1 cellular context compared by ENCODE assay signal in genomic region chr6:151451950-151452749, GRCh38.
TF ChIP-seq lines count a peak whose summit lies in the region.

Gene RMND1 (minus strand): TSS chr6:151452126. CDS start chr6:151445811, 6,315 bp downstream.

TF ChIP-seq in HepG2, 621 proteins besides CTCF, POLR2A, EP300 and RAD21 (continued from another document and continues in another):
- TF ChIP-seq EEA1 (CRISPR knock-in tag; IDR thresholded peaks at IDR 0.05; ENCODE audit: borderline replicate concordance) (0 out of 2 replicates have a peak, but pooled peaks have one; percentile 44), ZNF766 (CRISPR knock-in tag; IDR thresholded peaks at IDR 0.05; ENCODE audit: borderline replicate concordance) (peak; percentile 96; the same call in 1 of the 2 replicates), CBX5 (CRISPR knock-in tag; IDR thresholded peaks at IDR 0.05; ENCODE audit: borderline replicate concordance) (peak; percentile 95; the same call in 1 of the 2 replicates), ATF6 (CRISPR knock-in tag; conservative IDR thresholded peaks at IDR 0.05) (no peak), DPF2 (CRISPR knock-in tag; IDR thresholded peaks at IDR 0.05; ENCODE audit: borderline replicate concordance, low read depth) (no peak), ZNF367 (CRISPR knock-in tag; IDR thresholded peaks at IDR 0.05; ENCODE audit: borderline replicate concordance) (no peak; the same call in 1 of the 2 replicates), NFYB (CRISPR knock-in tag; IDR thresholded peaks at IDR 0.05) (peak; percentile 73), NBN (conservative IDR thresholded peaks at IDR 0.05) (no peak; the same call in 1 of the 2 replicates), CENPX (CRISPR knock-in tag; IDR thresholded peaks at IDR 0.05) (no peak), RNF219 (CRISPR knock-in tag; IDR thresholded peaks at IDR 0.05) (no peak), GRHL1 (CRISPR knock-in tag; conservative IDR thresholded peaks at IDR 0.05) (no peak), NR0B2 (CRISPR knock-in tag; IDR thresholded peaks at IDR 0.05) (peak; percentile 96; the same call in 1 of the 2 replicates), FOSL2 (CRISPR knock-in tag; IDR thresholded peaks at IDR 0.05) (peak; percentile 55), NCOA2 (CRISPR knock-in tag; IDR thresholded peaks at IDR 0.05) (peak; percentile 76), ZBTB7B (CRISPR knock-in tag; IDR thresholded peaks at IDR 0.05) (peak; percentile 91), MAZ (IDR thresholded peaks at IDR 0.05; ENCODE audit: borderline replicate concordance, low read depth, low read length) (peak; percentile 76; the same call in 1 of the 2 replicates), MAZ (CRISPR knock-in tag; IDR thresholded peaks at IDR 0.05; ENCODE audit: low read depth) (peak; percentile 96), ZNF773 (CRISPR knock-in tag; IDR thresholded peaks at IDR 0.05; ENCODE audit: borderline replicate concordance) (peak; percentile 81), HINFP (CRISPR knock-in tag; IDR thresholded peaks at IDR 0.05; ENCODE audit: low read depth) (peak; percentile 83), SCMH1 (CRISPR knock-in tag; IDR thresholded peaks at IDR 0.05; ENCODE audit: borderline replicate concordance) (no peak), SMYD3 (CRISPR knock-in tag; IDR thresholded peaks at IDR 0.05) (peak; percentile 99), ZNF136 (CRISPR knock-in tag; IDR thresholded peaks at IDR 0.05; ENCODE audit: low read depth) (peak; percentile 93; the same call in 1 of the 2 replicates), ZFP1 (CRISPR knock-in tag; IDR thresholded peaks at IDR 0.05) (peak; percentile 88), AGO2 (optimal IDR thresholded peaks at IDR 0.05; ENCODE audit: low read depth, low read length) (peak; percentile 55), NR2C2 (CRISPR knock-in tag; IDR thresholded peaks at IDR 0.05; ENCODE audit: borderline replicate concordance) (peak; percentile 97), RFX3 (CRISPR knock-in tag; IDR thresholded peaks at IDR 0.05) (no peak), ZNF607 (CRISPR knock-in tag; IDR thresholded peaks at IDR 0.05; ENCODE audit: borderline replicate concordance) (peak; percentile 65; the same call in 1 of the 2 replicates), ZFP36L2 (CRISPR knock-in tag; IDR thresholded peaks at IDR 0.05) (no peak), ZBTB43 (CRISPR knock-in tag; conservative IDR thresholded peaks at IDR 0.05) (peak; percentile 92), RAD51 (IDR thresholded peaks at IDR 0.05; ENCODE audit: borderline replicate concordance) (peak; percentile 100), MEIS2 (CRISPR knock-in tag; IDR thresholded peaks at IDR 0.05) (peak; percentile 75), ZNF570 (CRISPR knock-in tag; IDR thresholded peaks at IDR 0.05; ENCODE audit: borderline replicate concordance) (peak; percentile 23; the same call in 1 of the 2 replicates), MXD4 (CRISPR knock-in tag; IDR thresholded peaks at IDR 0.05) (peak; percentile 98), ZSCAN30 (CRISPR knock-in tag; IDR thresholded peaks at IDR 0.05) (no peak), SP140L (CRISPR knock-in tag; IDR thresholded peaks at IDR 0.05; ENCODE audit: borderline replicate concordance) (peak; percentile 83; the same call in 1 of the 2 replicates), ZSCAN29 (CRISPR knock-in tag; conservative IDR thresholded peaks at IDR 0.05) (peak; percentile 95), ZNF619 (CRISPR knock-in tag; IDR thresholded peaks at IDR 0.05) (peak; percentile 84), ZNF138 (CRISPR knock-in tag; IDR thresholded peaks at IDR 0.05; ENCODE audit: low read depth) (peak; percentile 82; the same call in 1 of the 2 replicates), KLF11 (CRISPR knock-in tag; IDR thresholded peaks at IDR 0.05) (peak; percentile 92), ZNF609 (CRISPR knock-in tag; IDR thresholded peaks at IDR 0.05; ENCODE audit: borderline replicate concordance) (peak; percentile 74), TBP (CRISPR knock-in tag; IDR thresholded peaks at IDR 0.05) (0 out of 2 replicates have a peak, but pooled peaks have one; percentile 72), HNF4A (CRISPR knock-in tag; IDR thresholded peaks at IDR 0.05) (peak; percentile 88), ZNF260 (CRISPR knock-in tag; IDR thresholded peaks at IDR 0.05; ENCODE audit: borderline replicate concordance, low read depth) (no peak), ZBTB7A (CRISPR knock-in tag; IDR thresholded peaks at IDR 0.05) (no peak; the same call in 1 of the 2 replicates), ZNF710 (CRISPR knock-in tag; IDR thresholded peaks at IDR 0.05; ENCODE audit: borderline replicate concordance) (peak; percentile 96)
